ENCODE assay signal across 12 cellular contexts in genomic region chr18:69402219-69402989, GRCh38. TPM values are rescaled to one million over a fixed set of nuclear protein-coding genes. Genes with fewer than 3 reads are reported as not detected.
DNase-seq lines count a peak whose midpoint lies in the region; ATAC-seq, FAIRE-seq and TF ChIP-seq lines count a peak whose summit lies in the region.
"Had no signal": no experiment of that assay in that cellular context is flagged by ENCODE, and none has a peak within 500 bp of the region (broad histone marks: within the 10 kb centered on the region; RNA-seq: fewer than 3 reads in every experiment).

No MANE protein-coding gene starts in this region.

- peaks cover 29% of the 10 kb centered on the region for H3K4me1 Mint-ChIP-seq in brain
- H3K4me1 Mint-ChIP-seq in stimulated activated effector memory CD8-positive, alpha-beta T cell treated with anti-CD3 and anti-CD28 coated beads, Interleukin-12 subunit alpha, Interleukin-12 subunit beta, amount 100 ng/mL, for 72 hours: peaks cover 16% of the 10 kb centered on the region

- peaks cover 0 to 3% (median 0%) of the 10 kb centered on the region in 5 experiments for H3K9me3 Mint-ChIP-seq in brain
- H3K9me3 Mint-ChIP-seq in stimulated activated effector memory CD8-positive, alpha-beta T cell treated with anti-CD3 and anti-CD28 coated beads, Interleukin-12 subunit alpha, Interleukin-12 subunit beta, amount 100 ng/mL, for 72 hours: no peaks in the 10 kb centered on the region
- H3K9me3 Mint-ChIP-seq: activated naive CD4-positive, alpha-beta T cell treated with anti-CD3 and anti-CD28 coated beads, Interleukin-2, amount 50 U/mL, for 24 hours had no signal

- H3K27me3 Mint-ChIP-seq in brain: peaks cover 25% of the 10 kb centered on the region

- peak overlapping the region; percentile 89 to 95 (median 92) for H3K4me3 Mint-ChIP-seq in brain
- H3K4me3 Mint-ChIP-seq in stimulated activated effector memory CD8-positive, alpha-beta T cell treated with anti-CD3 and anti-CD28 coated beads, Interleukin-12 subunit alpha, Interleukin-12 subunit beta, amount 100 ng/mL, for 72 hours: no peak overlapping the region

- peak; percentile 32 for DNase-seq in DMS 273 (lab: John Stamatoyannopoulos, UW; ENCODE audit: unreplicated experiment)
- DNase-seq in DMS 273 treated with DMSO at 0.1 percent for 48 hours (lab: John Stamatoyannopoulos, UW): no peak
- DNase-seq in kidney: no peak
- no peak for DNase-seq in stimulated activated effector memory CD8-positive, alpha-beta T cell treated with anti-CD3 and anti-CD28 coated beads, Interleukin-12 subunit alpha, Interleukin-12 subunit beta, amount 100 ng/mL, for 72 hours (ENCODE audit: low spot score in 2 of 2)
- DNase-seq in T-helper 9 cell: no peak
- DNase-seq in activated CD4-positive, alpha-beta T cell treated with anti-CD3 and anti-CD28 coated beads, Interleukin-2, amount 50 U/mL, for 1 hour: no peak

- no peak for TF ChIP-seq CTCF in brain (conservative IDR thresholded peaks at IDR 0.05)
- no peak for TF ChIP-seq CTCF in kidney (IDR thresholded peaks at IDR 0.05; ENCODE audit: borderline replicate concordance, extremely low read depth, insufficient read depth)

- FAIRE-seq in kidney (lab: Jason Lieb, UNC): no peak
- FAIRE-seq: GM12878 had no signal

- H3K36me3 Mint-ChIP-seq in brain: no peaks in the 10 kb centered on the region
- H3K36me3 Mint-ChIP-seq in stimulated activated effector memory CD8-positive, alpha-beta T cell treated with anti-CD3 and anti-CD28 coated beads, Interleukin-12 subunit alpha, Interleukin-12 subunit beta, amount 100 ng/mL, for 72 hours: no peaks in the 10 kb centered on the region

- intact Hi-C loops in kidney (cut with DNase I): no loop called here

- no peaks in the 10 kb centered on the region for H3K9me3 ChIP-seq in kidney (ENCODE audit: control insufficient read depth in 1 of 2, low read length in 2 of 2)

- ATAC-seq in stimulated activated effector memory CD8-positive, alpha-beta T cell treated with anti-CD3 and anti-CD28 coated beads, Interleukin-12 subunit alpha, Interleukin-12 subunit beta, amount 100 ng/mL, for 72 hours: peak; percentile 12
- ATAC-seq in HG03159 (IDR thresholded peaks at IDR 0.05; ENCODE audit: unreplicated experiment): no peak
- ATAC-seq: GM12878 had no signal

- no peak overlapping the region for H3K27ac ChIP-seq in kidney (ENCODE audit: low read depth in 2 of 2, low read length in 2 of 2)
- H3K27ac ChIP-seq: 22Rv1 had no signal

- no peak overlapping the region for H3K9ac ChIP-seq in kidney (ENCODE audit: low read length in 2 of 2)

- H3K4me1 ChIP-seq in kidney (ENCODE audit: control insufficient read depth in 1 of 2, insufficient read depth in 1 of 2, low read depth in 1 of 2, low read length in 2 of 2): peaks cover 0 to 5% of the 10 kb centered on the region in 2 donors

- H3K27ac Mint-ChIP-seq in brain: peak overlapping the region; percentile 72 to 96 (median 94)
- no peak overlapping the region for H3K27ac Mint-ChIP-seq in stimulated activated effector memory CD8-positive, alpha-beta T cell treated with anti-CD3 and anti-CD28 coated beads, Interleukin-12 subunit alpha, Interleukin-12 subunit beta, amount 100 ng/mL, for 72 hours
- H3K27ac Mint-ChIP-seq: activated naive CD4-positive, alpha-beta T cell treated with anti-CD3 and anti-CD28 coated beads, Interleukin-2, amount 50 U/mL, for 24 hours had no signal

- peak overlapping the region; percentile 75 to 88 for H3K4me3 ChIP-seq in kidney (ENCODE audit: low read length in 2 of 2)
- H3K4me3 ChIP-seq: GM12878 had no signal

- no peaks in the 10 kb centered on the region for H3K36me3 ChIP-seq in kidney (ENCODE audit: control insufficient read depth in 1 of 2, insufficient read depth in 2 of 2, low read length in 2 of 2)

RNA-seq across cellular contexts. Expression of gene DOK6, which starts 1.7 kb away (rescaled TPM):
- polyA plus RNA-seq in brain (ENCODE audit: insufficient read depth, low read depth, low replicate concordance): 1.6 TPM
- total RNA-seq in kidney: 3.8 TPM
- polyA plus RNA-seq in kidney (ENCODE audit: insufficient read depth, low read depth, low replicate concordance): 4.6 TPM
- total RNA-seq: GM12878; T-helper 1 cell treated with Interleukin-12 subunit alpha and Interleukin-12 subunit beta and Interleukin-4 antibody, amounts not matched to agents 30 ng/mL and 1 ng/mL, for 36 hours had no signal
